In genomic region chr6:113908801-113909200, GRCh38 we compare ENCODE assay signal across 9 cellular contexts.
"Had no signal": no experiment of that assay in that cellular context is flagged by ENCODE, and none has a peak within 500 bp of the region (broad histone marks: within the 10 kb centered on the region; RNA-seq: fewer than 3 reads in every experiment).

No MANE protein-coding gene starts in this region.

- H3K9me3 ChIP-seq: adrenal gland, left lung had no signal

- H2AFZ ChIP-seq: neural progenitor cell had no signal

- H3K4me1 ChIP-seq: adrenal gland, neural progenitor cell had no signal

- H3K4me3 Mint-ChIP-seq: activated CD8-positive, alpha-beta T cell treated with anti-CD3 and anti-CD28 coated beads, Interleukin-2, amount 10 ng/mL, durations not matched to agents 7 days and 5 days; activated naive CD4-positive, alpha-beta T cell treated with anti-CD3 and anti-CD28 coated beads for 36 hours; endodermal cell; neural progenitor cell had no signal

- H3K27ac Mint-ChIP-seq: activated CD8-positive, alpha-beta T cell treated with anti-CD3 and anti-CD28 coated beads, Interleukin-2, amount 10 ng/mL, durations not matched to agents 7 days and 5 days; activated naive CD4-positive, alpha-beta T cell treated with anti-CD3 and anti-CD28 coated beads for 36 hours; endodermal cell; neural progenitor cell had no signal

- ATAC-seq: activated CD8-positive, alpha-beta T cell treated with anti-CD3 and anti-CD28 coated beads, Interleukin-2, amount 10 ng/mL, durations not matched to agents 7 days and 5 days had no signal

- H3K4me2 ChIP-seq: neural progenitor cell had no signal

- H3K27ac ChIP-seq: adrenal gland, left lung, neural progenitor cell, right atrium auricular region, VCaP had no signal

- H3K9me3 Mint-ChIP-seq: activated naive CD4-positive, alpha-beta T cell treated with anti-CD3 and anti-CD28 coated beads for 36 hours; endodermal cell had no signal

- H3K27me3 ChIP-seq: adrenal gland, left lung, neural progenitor cell, right atrium auricular region had no signal

- H3K9ac ChIP-seq: neural progenitor cell had no signal

- H3K36me3 Mint-ChIP-seq: brain had no signal

- DNase-seq: activated naive CD4-positive, alpha-beta T cell treated with anti-CD3 and anti-CD28 coated beads for 36 hours; adrenal gland; endodermal cell; left lung had no signal
